Comparison of ENCODE assay signal across 12 cellular contexts in the genomic region with DNA sequence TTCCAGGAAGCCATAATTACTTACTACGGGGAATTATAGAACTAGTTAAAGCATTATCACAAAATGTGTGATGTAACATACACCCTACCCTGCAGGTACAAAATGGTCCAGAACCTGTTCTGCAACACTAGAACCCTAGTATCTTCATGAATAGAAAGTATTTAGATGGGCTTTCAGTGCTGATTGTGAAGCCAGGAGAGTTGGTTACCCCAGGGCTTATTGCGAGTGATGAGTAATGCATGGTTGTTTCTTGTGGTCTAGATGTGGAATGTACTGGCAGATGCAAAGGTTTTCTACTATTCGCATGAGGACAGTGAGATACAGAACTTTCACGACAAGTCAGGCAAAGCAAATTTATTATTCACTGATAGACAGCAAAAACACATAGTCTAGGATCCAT. TPM values are rescaled to one million over a fixed set of nuclear protein-coding genes. Genes with fewer than 3 reads are reported as not detected.
DNase-seq lines count a peak whose midpoint lies in the region; ATAC-seq and TF ChIP-seq lines count a peak whose summit lies in the region.
"Had no signal": no experiment of that assay in that cellular context is flagged by ENCODE, and none has a peak within 500 bp of the region (broad histone marks: within the 10 kb centered on the region; RNA-seq: fewer than 3 reads in every experiment).

No MANE protein-coding gene starts in this region.

- no peaks in the 10 kb centered on the region for H3K36me3 ChIP-seq in kidney epithelial cell (ENCODE audit: control insufficient read depth, insufficient read depth, low read length)
- H3K36me3 ChIP-seq: heart right ventricle, thyroid gland had no signal

- H3K4me3 Mint-ChIP-seq in stimulated activated naive B cell treated with anti-CD40 and anti-IgM and Interleukin-4, amounts not matched to agents 10 μg/mL and 1 μg/mL and 100 μg/mL, for 72 hours = no peak overlapping the region

- H3K27ac Mint-ChIP-seq in stimulated activated naive B cell treated with anti-CD40 and anti-IgM and Interleukin-4, amounts not matched to agents 10 μg/mL and 1 μg/mL and 100 μg/mL, for 72 hours = no peak overlapping the region

- peaks cover 5 to 8% of the 10 kb centered on the region in 2 donors for H3K9me3 Mint-ChIP-seq in stimulated activated naive B cell treated with anti-CD40 and anti-IgM and Interleukin-4, amounts not matched to agents 10 μg/mL and 1 μg/mL and 100 μg/mL, for 72 hours

- H3K4me1 Mint-ChIP-seq in stimulated activated naive B cell treated with anti-CD40 and anti-IgM and Interleukin-4, amounts not matched to agents 10 μg/mL and 1 μg/mL and 100 μg/mL, for 72 hours = peaks cover 0 to 4% of the 10 kb centered on the region in 2 donors

- peaks cover 6 to 7% of the 10 kb centered on the region in 2 donors for H3K27me3 Mint-ChIP-seq in stimulated activated naive B cell treated with anti-CD40 and anti-IgM and Interleukin-4, amounts not matched to agents 10 μg/mL and 1 μg/mL and 100 μg/mL, for 72 hours

- intact Hi-C loops in cardiac septum (cut with DNase I) = loop anchor here (5.0 to 10.0 kb wide), 2 partner anchors 111 to 218 kb away; a partner anchor contains a TSS

- peak; percentile 73 for DNase-seq in AG09309 (ENCODE audit: low read depth)
- DNase-seq in HS-27A (ENCODE audit: low read depth) = peak; percentile 53
- DNase-seq in amniotic epithelial cell (ENCODE audit: low read depth) = peak; percentile 95
- peak; percentile 77 for DNase-seq in kidney epithelial cell (ENCODE audit: low read depth)
- no peak for DNase-seq in cerebellum (ENCODE audit: low spot score)
- DNase-seq in cardiac septum (ENCODE audit: low spot score) = no peak
- DNase-seq in stimulated activated naive B cell treated with anti-CD40 and anti-IgM and Interleukin-4, amounts not matched to agents 10 μg/mL and 1 μg/mL and 100 μg/mL, for 72 hours = no peak
- DNase-seq: heart right ventricle, NCI-H2081 treated with DMSO at 0.1 percent for 48 hours, SHP77 treated with DMSO at 0.1 percent for 48 hours, thyroid gland had no signal

- TF ChIP-seq CTCF in AG09309 (IDR thresholded peaks at IDR 0.05; ENCODE audit: control insufficient read depth, insufficient read depth, low read depth, low read length, missing control alignments) (no peak), kidney epithelial cell (IDR thresholded peaks at IDR 0.05; ENCODE audit: insufficient read depth, low read length, poor library complexity, severe bottlenecking) (no peak)

- H3K4me3 ChIP-seq in AG09309 (ENCODE audit: control insufficient read depth, low read depth, low read length) (no peak overlapping the region), kidney epithelial cell (ENCODE audit: low read depth, low read length) (no peak overlapping the region)
- H3K4me3 ChIP-seq: heart right ventricle, thyroid gland had no signal

- H3K27me3 ChIP-seq in kidney epithelial cell (ENCODE audit: control insufficient read depth, insufficient read depth, low read length) = no peaks in the 10 kb centered on the region
- H3K27me3 ChIP-seq: heart right ventricle, thyroid gland had no signal

- ATAC-seq in stimulated activated naive B cell treated with anti-CD40 and anti-IgM and Interleukin-4, amounts not matched to agents 10 μg/mL and 1 μg/mL and 100 μg/mL, for 72 hours (replicated peaks) = no peak
- ATAC-seq in HG03432 (IDR thresholded peaks at IDR 0.05; ENCODE audit: unreplicated experiment) = no peak
- ATAC-seq: heart right ventricle had no signal

- no peaks in the 10 kb centered on the region for H3K36me3 Mint-ChIP-seq in stimulated activated naive B cell treated with anti-CD40 and anti-IgM and Interleukin-4, amounts not matched to agents 10 μg/mL and 1 μg/mL and 100 μg/mL, for 72 hours

RNA-seq across cellular contexts. Expression of a gene that starts 33.6 kb away (rescaled TPM):
- total RNA-seq in kidney epithelial cell = not detected in 2 replicates
- total RNA-seq in cerebellum = not detected
- not detected for total RNA-seq in cardiac septum
- total RNA-seq: heart right ventricle had no signal

Comparison
In these comparisons a context has a peak if more than half of its experiments do, and no peak if none do; other contexts are left out.
1. DNase-seq: peak in AG09309 (single experiment), HS-27A (single experiment), amniotic epithelial cell (single experiment) and kidney epithelial cell (single experiment); none in cerebellum (single experiment), cardiac septum (single experiment) and stimulated activated naive B cell treated with anti-CD40 and anti-IgM and Interleukin-4, amounts not matched to agents 10 μg/mL and 1 μg/mL and 100 μg/mL, for 72 hours (single experiment).